ENCODE assay signal across 16 cellular contexts in genomic region chr2:62309081-62309464, GRCh38.
DNase-seq lines count a peak whose midpoint lies in the region; ATAC-seq and TF ChIP-seq lines count a peak whose summit lies in the region.
"Had no signal": no experiment of that assay in that cellular context is flagged by ENCODE, and none has a peak within 500 bp of the region (broad histone marks: within the 10 kb centered on the region; RNA-seq: fewer than 3 reads in every experiment).

No MANE protein-coding gene starts in this region.

- H3K36me3 ChIP-seq in left ventricle myocardium inferior (no peaks in the 10 kb centered on the region), mesendoderm (ENCODE audit: control insufficient read depth, insufficient read depth, low read length) (no peaks in the 10 kb centered on the region), H7 (replicated peaks; ENCODE audit: control insufficient read depth, insufficient read depth, low read length) (no peaks in the 10 kb centered on the region)
- H3K36me3 ChIP-seq: Peyer's patch, uterus had no signal

- TF ChIP-seq CTCF in left ventricle myocardium inferior (IDR thresholded peaks at IDR 0.05; ENCODE audit: borderline replicate concordance): no peak
- no peak for TF ChIP-seq CTCF in activated CD8-positive, alpha-beta T cell treated with anti-CD3 and anti-CD28 coated beads for 36 hours (IDR thresholded peaks at IDR 0.05)

- H3K27me3 Mint-ChIP-seq in activated CD8-positive, alpha-beta T cell treated with anti-CD3 and anti-CD28 coated beads for 36 hours: peaks cover 2% of the 10 kb centered on the region

- peaks cover 5% of the 10 kb centered on the region for H3K36me3 Mint-ChIP-seq in activated CD8-positive, alpha-beta T cell treated with anti-CD3 and anti-CD28 coated beads for 36 hours (ENCODE audit: low read depth)

- intact Hi-C loops in left ventricle myocardium inferior (cut with micrococcal nuclease): no loop called here
- intact Hi-C loops in left cardiac atrium (cut with DNase I): loop anchor here in 1 of 2 donors (5.0 kb wide), 1 partner anchor 107 kb away; no protein-coding TSS in a partner anchor
- intact Hi-C loops in activated CD8-positive, alpha-beta T cell treated with anti-CD3 and anti-CD28 coated beads for 36 hours (cut with micrococcal nuclease): loop anchor here (5.0 to 10.0 kb wide), 2 partner anchors 98 to 274 kb away; no protein-coding TSS in a partner anchor

- no peak for ATAC-seq in left cardiac atrium
- ATAC-seq in activated CD8-positive, alpha-beta T cell treated with anti-CD3 and anti-CD28 coated beads for 36 hours: no peak

- H3K4me3 ChIP-seq in left ventricle myocardium inferior (no peak overlapping the region), mesendoderm (ENCODE audit: low read length) (no peak overlapping the region), H7 (ENCODE audit: insufficient read depth, low read depth, low read length) (no peak overlapping the region)
- H3K4me3 ChIP-seq: uterus had no signal

- H2AK5ac ChIP-seq in mesendoderm (ENCODE audit: low read length): peak overlapping the region; percentile 70

- H3K79me2 ChIP-seq in mesendoderm (ENCODE audit: control insufficient read depth, insufficient read depth, low read length): no peaks in the 10 kb centered on the region

- H3K18ac ChIP-seq in mesendoderm (ENCODE audit: low read length): peak overlapping the region; percentile 32

- no peak overlapping the region for H4K8ac ChIP-seq in mesendoderm (ENCODE audit: low read depth, low read length)

- H3K4me1 ChIP-seq in left ventricle myocardium inferior (peaks cover 55% of the 10 kb centered on the region), mesendoderm (ENCODE audit: control insufficient read depth, low read depth, low read length) (peaks cover 30% of the 10 kb centered on the region)
- H3K4me1 ChIP-seq: uterus had no signal

- CTCF ChIA-PET in activated CD8-positive, alpha-beta T cell treated with anti-CD3 and anti-CD28 coated beads for 36 hours (lab: Charles Lee): interaction anchor here (1.5 to 1.7 kb wide), 2 partner anchors 9 to 109 kb away, joined by 4 to 5 read pairs; no protein-coding TSS in a partner anchor

- no peaks in the 10 kb centered on the region for H3K27me3 ChIP-seq in left ventricle myocardium inferior (ENCODE audit: low read depth)
- H3K27me3 ChIP-seq in mesendoderm (ENCODE audit: insufficient read depth, low read length, poor library complexity): no peaks in the 10 kb centered on the region
- H3K27me3 ChIP-seq in H7 (ENCODE audit: control insufficient read depth, insufficient read depth, low read length): no peaks in the 10 kb centered on the region
- H3K27me3 ChIP-seq: Peyer's patch, uterus had no signal

- DNase-seq in left ventricle myocardium inferior: no peak
- no peak for DNase-seq in left cardiac atrium
- no peak for DNase-seq in activated CD8-positive, alpha-beta T cell treated with anti-CD3 and anti-CD28 coated beads for 36 hours
- no peak for DNase-seq in mesendoderm
- DNase-seq in OCI-M1 (lab: John Stamatoyannopoulos, UW): no peak
- DNase-seq in H7: no peak
- no peak for DNase-seq in NOMO-1 treated with DMSO at 0.1 percent for 48 hours (lab: John Stamatoyannopoulos, UW; ENCODE audit: unreplicated experiment)
- no peak for DNase-seq in NCI-H69 (lab: John Stamatoyannopoulos, UW)
- DNase-seq: amniotic stem cell; effector CD8-positive, alpha-beta T cell; hippocampal formation; kidney glomerular epithelial cell; NCI-H1694 treated with DMSO at 0.1 percent for 48 hours; NCI-H510A treated with DMSO at 0.1 percent for 48 hours; uterus had no signal

- H2BK15ac ChIP-seq in mesendoderm (replicated peaks; ENCODE audit: low read depth): no peak overlapping the region

- POLR2A ChIA-PET in activated CD8-positive, alpha-beta T cell treated with anti-CD3 and anti-CD28 coated beads for 36 hours (lab: Charles Lee): interaction anchor here (1.5 to 10.4 kb wide), 2 partner anchors 38 to 109 kb away, joined by 3 to 112 read pairs; partner anchors contain the start of gene B3GNT2

- H3K9me3 Mint-ChIP-seq in activated CD8-positive, alpha-beta T cell treated with anti-CD3 and anti-CD28 coated beads for 36 hours: peaks cover 5% of the 10 kb centered on the region

- peak overlapping the region; percentile 98 for H3K27ac Mint-ChIP-seq in activated CD8-positive, alpha-beta T cell treated with anti-CD3 and anti-CD28 coated beads for 36 hours

- H3K4me2 ChIP-seq in mesendoderm (ENCODE audit: low read length): no peak overlapping the region

- H3K4ac ChIP-seq in mesendoderm (ENCODE audit: low read depth, low read length): no peak overlapping the region

- no peak overlapping the region for H4K5ac ChIP-seq in mesendoderm (ENCODE audit: low read length)

- no peak overlapping the region for H2BK5ac ChIP-seq in mesendoderm (ENCODE audit: low read length)

- no peaks in the 10 kb centered on the region for H3K9me3 ChIP-seq in left ventricle myocardium inferior (replicated peaks)
- H3K9me3 ChIP-seq: Peyer's patch, uterus had no signal

- WGBS in mesendoderm (ENCODE audit: extremely low coverage, insufficient coverage, low lambda C conversion rate): no CpG with 5 or more reads among the region's 1 CpG

- no peaks in the 10 kb centered on the region for H3K79me1 ChIP-seq in mesendoderm (ENCODE audit: low read length)

- H3K4me1 Mint-ChIP-seq in activated CD8-positive, alpha-beta T cell treated with anti-CD3 and anti-CD28 coated beads for 36 hours (ENCODE audit: low read depth): peaks cover 78% of the 10 kb centered on the region

- no peak overlapping the region for H2BK120ac ChIP-seq in mesendoderm (ENCODE audit: low read depth, low read length)

- no peak overlapping the region for H3K9ac ChIP-seq in mesendoderm (ENCODE audit: low read length)

- H3K27ac ChIP-seq in left ventricle myocardium inferior (replicated peaks) (peak overlapping the region; percentile 59), mesendoderm (ENCODE audit: low read depth, low read length) (no peak overlapping the region)

- H3K56ac ChIP-seq in mesendoderm (ENCODE audit: low read length): no peak overlapping the region

- no peak overlapping the region for H3K4me3 Mint-ChIP-seq in activated CD8-positive, alpha-beta T cell treated with anti-CD3 and anti-CD28 coated beads for 36 hours

- no peak overlapping the region for H3K23ac ChIP-seq in mesendoderm (ENCODE audit: low read length)
